ENCODE assay signal across 26 cellular contexts in genomic region chr1:86596891-86597290, GRCh38. TPM values are rescaled to one million over a fixed set of nuclear protein-coding genes. Genes with fewer than 3 reads are reported as not detected.
DNase-seq lines count a peak whose midpoint lies in the region; ATAC-seq and TF ChIP-seq lines count a peak whose summit lies in the region.
"Had no signal": no experiment of that assay in that cellular context is flagged by ENCODE, and none has a peak within 500 bp of the region (broad histone marks: within the 10 kb centered on the region; RNA-seq: fewer than 3 reads in every experiment).

No MANE protein-coding gene starts in this region.

- no TSS peak for BruUV-seq in mammary epithelial cell (replicated peaks; lab: Mats Ljungman, UMichigan)

- dilution Hi-C loops in mammary epithelial cell (cut with HindIII; ENCODE audit: low sequenced_read_pairs), result loop anchor here (10.0 kb wide), 1 partner anchor 58 kb away; no protein-coding TSS in a partner anchor

- H3K9ac ChIP-seq in mammary epithelial cell (ENCODE audit: insufficient read depth, low read length) (no peak overlapping the region), smooth muscle cell (ENCODE audit: low read depth) (no peak overlapping the region)

- in situ Hi-C loops in SK-MEL-5 (cut with HindIII; ENCODE audit: low pct_unique_long_range_greater_than_20kb, low sequenced_read_pairs) (no loop called here), mammary epithelial cell (cut with MboI; ENCODE audit: low sequenced_read_pairs in 2 of 2) (no loop called here)

- H3F3A ChIP-seq in smooth muscle cell (ENCODE audit: low read depth), result no peaks in the 10 kb centered on the region

- no peak overlapping the region for H3K27ac ChIP-seq in mammary epithelial cell (ENCODE audit: insufficient read depth, low read depth, low read length)
- no peak overlapping the region for H3K27ac ChIP-seq in smooth muscle cell (ENCODE audit: low read depth)
- H3K27ac ChIP-seq: Peyer's patch had no signal

- H4K20me1 ChIP-seq in mammary epithelial cell (ENCODE audit: insufficient read depth, low read length) (no peaks in the 10 kb centered on the region), smooth muscle cell (ENCODE audit: low read depth) (no peaks in the 10 kb centered on the region)

- H2AFZ ChIP-seq in mammary epithelial cell (ENCODE audit: low read depth, low read length), result peak overlapping the region; percentile 27
- no peak overlapping the region for H2AFZ ChIP-seq in smooth muscle cell (ENCODE audit: low read depth)
- H2AFZ ChIP-seq: GM23338 had no signal

- H3K36me3 ChIP-seq in mammary epithelial cell (ENCODE audit: insufficient read depth, low read length) (no peaks in the 10 kb centered on the region), smooth muscle cell (ENCODE audit: low read depth) (no peaks in the 10 kb centered on the region)
- H3K36me3 ChIP-seq: Peyer's patch had no signal

- ATAC-seq in GM21526 (IDR thresholded peaks at IDR 0.05; ENCODE audit: low FRiP score, unreplicated experiment), result no peak
- no peak for ATAC-seq in GM18909 (IDR thresholded peaks at IDR 0.05; ENCODE audit: poor library complexity, unreplicated experiment)
- ATAC-seq: CD8-positive, alpha-beta T cell; GM23338; SK-N-SH treated with all-trans-retinoic acid at 6 μM for 48 hours had no signal

- no peak for TF ChIP-seq CTCF in mammary epithelial cell (conservative IDR thresholded peaks at IDR 0.05 in 1 of 2, IDR thresholded peaks at IDR 0.05 in 1 of 2; ENCODE audit: extremely low read depth in 1 of 2, insufficient read depth in 1 of 2, low read depth in 1 of 2, low read length in 2 of 2)
- TF ChIP-seq CTCF in smooth muscle cell (IDR thresholded peaks at IDR 0.05; ENCODE audit: borderline replicate concordance, insufficient read depth, poor library complexity, severe bottlenecking), result no peak

- CTCF ChIA-PET in mammary epithelial cell (lab: Charles Lee; ENCODE audit: low non-redundant PET), result no interaction called here

- H3K4me3 ChIP-seq in mammary epithelial cell (replicated peaks in 1 of 3; ENCODE audit: insufficient read depth in 1 of 3, low read depth in 2 of 3, low read length in 3 of 3), result no peak overlapping the region
- no peak overlapping the region for H3K4me3 ChIP-seq in smooth muscle cell
- H3K4me3 ChIP-seq: GM23338, Peyer's patch had no signal

- 0% methylated on average over 1 of the region's 1 CpG for WGBS in mammary epithelial cell (ENCODE audit: low coverage, missing lambda C conversion rate)
- 91% methylated on average over 1 of the region's 1 CpG for WGBS in smooth muscle cell (ENCODE audit: low lambda C conversion rate)

- H3K27me3 ChIP-seq in mammary epithelial cell (ENCODE audit: insufficient read depth, low read length) (no peaks in the 10 kb centered on the region), smooth muscle cell (ENCODE audit: low read depth) (no peaks in the 10 kb centered on the region)
- H3K27me3 ChIP-seq: Peyer's patch had no signal

- peak overlapping the region; percentile 13 for H3K4me2 ChIP-seq in mammary epithelial cell (ENCODE audit: insufficient read depth, low read depth, low read length)
- peak overlapping the region; percentile 4 for H3K4me2 ChIP-seq in smooth muscle cell
- H3K4me2 ChIP-seq: GM23338 had no signal

- H3K9me3 ChIP-seq in mammary epithelial cell (replicated peaks; ENCODE audit: insufficient read depth, low read length), result peaks cover 4% of the 10 kb centered on the region
- no peaks in the 10 kb centered on the region for H3K9me3 ChIP-seq in smooth muscle cell (replicated peaks; ENCODE audit: low read depth)

- peaks cover 10% of the 10 kb centered on the region for H3K4me1 ChIP-seq in mammary epithelial cell (ENCODE audit: insufficient read depth, low read length)
- no peaks in the 10 kb centered on the region for H3K4me1 ChIP-seq in smooth muscle cell (ENCODE audit: low read depth)
- H3K4me1 ChIP-seq: Peyer's patch had no signal

- H3K79me2 ChIP-seq in mammary epithelial cell (ENCODE audit: insufficient read depth, low read length) (no peaks in the 10 kb centered on the region), smooth muscle cell (ENCODE audit: low read depth) (no peaks in the 10 kb centered on the region)

- intact Hi-C loops in mammary epithelial cell (cut with micrococcal nuclease), result no loop called here

- peak; percentile 41 for DNase-seq in SK-MEL-5 (ENCODE audit: low read depth, low spot score)
- DNase-seq in mammary epithelial cell, result peak; percentile 82
- DNase-seq in foreskin melanocyte, result peak; percentile 86
- no peak for DNase-seq in smooth muscle cell (lab: John Stamatoyannopoulos, UW; ENCODE audit: unreplicated experiment)
- DNase-seq in UCSD-AML1 (lab: John Stamatoyannopoulos, UW; ENCODE audit: unreplicated experiment), result no peak
- DNase-seq in COLO668 (lab: John Stamatoyannopoulos, UW; ENCODE audit: unreplicated experiment), result no peak
- DNase-seq: C1 segment of cervical spinal cord; Calu3; CD8-positive, alpha-beta T cell; DMS153; DND-41; H9; NCI-H1092; NCI-H1417 treated with DMSO at 0.1 percent for 48 hours; NCI-H1694 treated with DMSO at 0.1 percent for 48 hours; NCI-H2081; NCI-H226; NCI-H510A; NCI-H69; Peyer's patch; SIG-M5 had no signal

RNA-seq across cellular contexts. Expression of gene CLCA4, which starts 50.0 kb away (rescaled TPM):
- total RNA-seq in SK-MEL-5 (2014; rRNA removed; shearing (Covaris generic)), result not detected in 2 replicates
- polyA plus RNA-seq in SK-MEL-5 (2015; cell fraction: cytosol; rRNA removed), result not detected in 2 replicates
- polyA plus RNA-seq in SK-MEL-5 (2015; cell fraction: nucleus; rRNA removed), result not detected in 2 replicates
- 1 to 10 TPM in 1 of 2 donors, under 1 TPM in 1; 0.24 to 2.8 TPM for total RNA-seq in mammary epithelial cell
- 0.34 TPM for polyA plus RNA-seq in mammary epithelial cell
- not detected for polyA minus RNA-seq in mammary epithelial cell
- total RNA-seq in smooth muscle cell, result not detected in 2 replicates
- not detected in 2 replicates for polyA plus RNA-seq in smooth muscle cell
- total RNA-seq: A673; Calu3; CD8-positive, alpha-beta T cell; GM23338; H9 had no signal
- polyA plus RNA-seq: GM23338 had no signal

Comparison
In these comparisons a context has a peak if more than half of its experiments do, and no peak if none do; other contexts are left out.
1. DNase-seq: peak in SK-MEL-5 (single experiment), mammary epithelial cell (single experiment) and foreskin melanocyte (single experiment); none in smooth muscle cell (single experiment), UCSD-AML1 (single experiment) and COLO668 (single experiment).